ENCODE assay signal across 1 cellular context in genomic region chr13:29435125-29435911, GRCh38.
TF ChIP-seq lines count a peak whose summit lies in the region.

No MANE protein-coding gene starts in this region.

TF ChIP-seq in HEK293, 187 proteins besides CTCF, POLR2A, EP300 and RAD21 (continued from another document):
- no peak for TF ChIP-seq ZBTB17 (tag by site-specific recombination; IDR thresholded peaks at IDR 0.05)
- TF ChIP-seq ZNF211 (tag by site-specific recombination; IDR thresholded peaks at IDR 0.05; ENCODE audit: low read depth) = no peak
- peak; percentile 85 for TF ChIP-seq OSR2 (tag by site-specific recombination; IDR thresholded peaks at IDR 0.05)
- 0 out of 2 replicates have a peak, but pooled peaks have one; percentile 17 for TF ChIP-seq ZFP69B (tag by site-specific recombination; IDR thresholded peaks at IDR 0.05)
- TF ChIP-seq GLIS1 (tag by site-specific recombination; IDR thresholded peaks at IDR 0.05) = peak; percentile 69
- TF ChIP-seq MZF1 (tag by site-specific recombination; IDR thresholded peaks at IDR 0.05; ENCODE audit: borderline replicate concordance) = peak; percentile 69; the same call in 1 of the 2 replicates
- TF ChIP-seq ZNF544 (tag by site-specific recombination; IDR thresholded peaks at IDR 0.05) = no peak
- no peak for TF ChIP-seq ZNF549 (tag by site-specific recombination; IDR thresholded peaks at IDR 0.05)
- no peak for TF ChIP-seq KLF16 (tag by site-specific recombination; IDR thresholded peaks at IDR 0.05)
- no peak for TF ChIP-seq ZNF248 (tag by site-specific recombination; IDR thresholded peaks at IDR 0.05)
- no peak for TF ChIP-seq ZNF18 (tag by site-specific recombination; IDR thresholded peaks at IDR 0.05)
- no peak for TF ChIP-seq ZNF660 (tag by site-specific recombination; IDR thresholded peaks at IDR 0.05)
- TF ChIP-seq ZNF146 (tag by site-specific recombination; IDR thresholded peaks at IDR 0.05) = no peak
- TF ChIP-seq ZNF629 (tag by site-specific recombination; IDR thresholded peaks at IDR 0.05) = peak; percentile 84
- no peak for TF ChIP-seq SCRT1 (tag by site-specific recombination; IDR thresholded peaks at IDR 0.05; ENCODE audit: borderline replicate concordance)
- TF ChIP-seq ZNF792 (tag by site-specific recombination; IDR thresholded peaks at IDR 0.05) = no peak
